In genomic region chr3:15292765-15293522, GRCh38 we compare ENCODE assay signal across 9 cellular contexts. TPM values are rescaled to one million over a fixed set of nuclear protein-coding genes. Genes with fewer than 3 reads are reported as not detected.
DNase-seq lines count a peak whose midpoint lies in the region; ATAC-seq and TF ChIP-seq lines count a peak whose summit lies in the region.
"Had no signal": no experiment of that assay in that cellular context is flagged by ENCODE, and none has a peak within 500 bp of the region (broad histone marks: within the 10 kb centered on the region; RNA-seq: fewer than 3 reads in every experiment).

No MANE protein-coding gene starts in this region.

- peak overlapping the region; percentile 76 to 86 for H3K27ac ChIP-seq in breast epithelium
- H3K27ac ChIP-seq in right lobe of liver = peak overlapping the region; percentile 50 to 74 (median 65)

- DNase-seq in OCI-M1 (lab: John Stamatoyannopoulos, UW) = peak; percentile 51
- DNase-seq in breast epithelium (ENCODE audit: low spot score in 2 of 2) = no peak
- peak; percentile 66 to 77 (median 76) for DNase-seq in right lobe of liver
- no peak for DNase-seq in stimulated activated naive CD8-positive, alpha-beta T cell treated with anti-CD3 and anti-CD28 coated beads, Interleukin-15, Interleukin-2, amounts not matched to agents 100 U/mL and 50 U/mL, for 24 hours
- DNase-seq in HUDEP-2 (lab: John Stamatoyannopoulos, UW; ENCODE audit: unreplicated experiment in 76 of 76) = no peak

- WGBS in right lobe of liver (ENCODE audit: insufficient coverage, low coverage, low lambda C conversion rate, missing lambda C conversion rate) = 38% methylated on average over 7 of the region's 13 CpGs

- no peak for TF ChIP-seq CTCF in breast epithelium (IDR thresholded peaks at IDR 0.05)
- TF ChIP-seq CTCF in right lobe of liver (IDR thresholded peaks at IDR 0.05) = no peak

- H3K4me3 Mint-ChIP-seq in stimulated activated memory B cell treated with anti-CD40 and anti-IgM and Interleukin-4, amounts not matched to agents 10 μg/mL and 1 μg/mL and 100 μg/mL, for 72 hours = no peak overlapping the region

- intact Hi-C loops in breast epithelium (cut with DNase I; ENCODE audit: low total_unique reads) (no loop called here), right lobe of liver (cut with DNase I) (no loop called here)

- H3K27me3 Mint-ChIP-seq in stimulated activated memory B cell treated with anti-CD40 and anti-IgM and Interleukin-4, amounts not matched to agents 10 μg/mL and 1 μg/mL and 100 μg/mL, for 72 hours = no peaks in the 10 kb centered on the region

- H3K4me1 ChIP-seq in breast epithelium (peaks cover 17 to 23% of the 10 kb centered on the region in 2 donors), right lobe of liver (peaks cover 0 to 27% (median 2%) of the 10 kb centered on the region in 4 donors)

- H3K36me3 ChIP-seq in breast epithelium (no peaks in the 10 kb centered on the region), right lobe of liver (no peaks in the 10 kb centered on the region)

- peaks cover 89% of the 10 kb centered on the region for H3K4me1 Mint-ChIP-seq in stimulated activated memory B cell treated with anti-CD40 and anti-IgM and Interleukin-4, amounts not matched to agents 10 μg/mL and 1 μg/mL and 100 μg/mL, for 72 hours

- peaks cover 12% of the 10 kb centered on the region for H3K36me3 Mint-ChIP-seq in stimulated activated memory B cell treated with anti-CD40 and anti-IgM and Interleukin-4, amounts not matched to agents 10 μg/mL and 1 μg/mL and 100 μg/mL, for 72 hours

- H3K4me3 ChIP-seq in breast epithelium (peak overlapping the region in 1 of 3 donors; percentile 7), right lobe of liver (no peak overlapping the region)

- H3K27me3 ChIP-seq in breast epithelium (no peaks in the 10 kb centered on the region), right lobe of liver (no peaks in the 10 kb centered on the region)

- peak overlapping the region; percentile 83 for H3K27ac Mint-ChIP-seq in stimulated activated memory B cell treated with anti-CD40 and anti-IgM and Interleukin-4, amounts not matched to agents 10 μg/mL and 1 μg/mL and 100 μg/mL, for 72 hours

- ATAC-seq in right lobe of liver (peak; percentile 55 to 75 (median 68)), GM21529 (IDR thresholded peaks at IDR 0.05; ENCODE audit: unreplicated experiment) (no peak), HG03378 (IDR thresholded peaks at IDR 0.05; ENCODE audit: unreplicated experiment) (no peak)
- ATAC-seq in stimulated activated memory B cell treated with anti-CD40 and anti-IgM and Interleukin-4, amounts not matched to agents 10 μg/mL and 1 μg/mL and 100 μg/mL, for 72 hours = no peak
- no peak for ATAC-seq in stimulated activated naive CD8-positive, alpha-beta T cell treated with anti-CD3 and anti-CD28 coated beads, Interleukin-15, Interleukin-2, amounts not matched to agents 100 U/mL and 50 U/mL, for 24 hours
- ATAC-seq: Panc1 had no signal

- no peaks in the 10 kb centered on the region for H3K9me3 ChIP-seq in breast epithelium
- H3K9me3 ChIP-seq in right lobe of liver = peaks cover 0 to 2% (median 0%) of the 10 kb centered on the region in 4 donors

- TF ChIP-seq POLR2A in breast epithelium (IDR thresholded peaks at IDR 0.05) = no peak
- no peak for TF ChIP-seq POLR2A in right lobe of liver (IDR thresholded peaks at IDR 0.05)

- H3K9me3 Mint-ChIP-seq in stimulated activated memory B cell treated with anti-CD40 and anti-IgM and Interleukin-4, amounts not matched to agents 10 μg/mL and 1 μg/mL and 100 μg/mL, for 72 hours = no peaks in the 10 kb centered on the region

RNA-seq across cellular contexts. Expression of gene SH3BP5, which starts 39.4 kb away (rescaled TPM):
- total RNA-seq in breast epithelium (10 to 100 TPM; 56.9 to 96.2 (median 83.2) TPM), right lobe of liver (10 to 100 TPM in 4 of 6 experiments, 1 to 10 TPM in 2; 8.9 to 19.2 (median 13.8) TPM)

Comparison
In these comparisons a context has a peak if more than half of its experiments do, and no peak if none do; other contexts are left out.
1. DNase-seq: peak in OCI-M1 (single experiment) and right lobe of liver (3 of 3); none in breast epithelium (0 of 2), stimulated activated naive CD8-positive, alpha-beta T cell treated with anti-CD3 and anti-CD28 coated beads, Interleukin-15, Interleukin-2, amounts not matched to agents 100 U/mL and 50 U/mL, for 24 hours (single experiment) and HUDEP-2 (0 of 76).
2. ATAC-seq: peak in right lobe of liver (4 of 4); none in stimulated activated memory B cell treated with anti-CD40 and anti-IgM and Interleukin-4, amounts not matched to agents 10 μg/mL and 1 μg/mL and 100 μg/mL, for 72 hours (single experiment), stimulated activated naive CD8-positive, alpha-beta T cell treated with anti-CD3 and anti-CD28 coated beads, Interleukin-15, Interleukin-2, amounts not matched to agents 100 U/mL and 50 U/mL, for 24 hours (single experiment), GM21529 (single experiment) and HG03378 (single experiment).